In the genomic region with DNA sequence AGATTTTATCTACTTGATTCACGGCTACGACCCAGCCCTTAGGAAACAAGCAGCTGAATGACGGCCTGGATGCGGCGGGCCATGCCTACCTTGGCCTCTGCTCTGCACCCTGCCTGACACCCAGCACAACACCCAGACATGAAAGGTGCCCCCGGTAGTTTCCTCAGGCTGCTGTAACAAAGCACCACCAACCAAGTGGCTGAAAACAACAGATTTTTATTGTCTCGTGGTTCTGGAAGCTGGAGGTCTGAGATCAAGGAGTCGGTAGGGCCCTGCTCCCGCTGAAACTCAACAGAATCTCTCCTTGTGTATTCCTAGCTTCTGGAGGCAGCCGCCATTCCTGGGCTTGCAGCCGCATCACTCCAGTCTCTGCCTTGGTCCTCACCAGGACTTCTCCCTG, we compare ENCODE assay signal across 12 cellular contexts.
DNase-seq lines count a peak whose midpoint lies in the region; ATAC-seq and TF ChIP-seq lines count a peak whose summit lies in the region.
"Had no signal": no experiment of that assay in that cellular context is flagged by ENCODE, and none has a peak within 500 bp of the region (broad histone marks: within the 10 kb centered on the region; RNA-seq: fewer than 3 reads in every experiment).

No MANE protein-coding gene starts in this region.

- H3K4me1 Mint-ChIP-seq in CD14-positive monocyte (no peaks in the 10 kb centered on the region), T-helper 17 cell (peaks cover 13% of the 10 kb centered on the region)

- H3K4me3 ChIP-seq in esophagus muscularis mucosa, result no peak overlapping the region

- TF ChIP-seq CTCF in CD14-positive monocyte (IDR thresholded peaks at IDR 0.05) (no peak), esophagus muscularis mucosa (IDR thresholded peaks at IDR 0.05) (no peak)

- ATAC-seq in T-helper 17 cell, result no peak
- ATAC-seq: SK-N-SH treated with all-trans-retinoic acid at 6 μM for 48 hours had no signal

- peaks cover 56 to 94% (median 90%) of the 10 kb centered on the region in 4 donors for H3K4me1 ChIP-seq in esophagus muscularis mucosa

- H3K36me3 Mint-ChIP-seq in CD14-positive monocyte (no peaks in the 10 kb centered on the region), T-helper 17 cell (ENCODE audit: low read depth) (no peaks in the 10 kb centered on the region)

- H3K9me3 ChIP-seq in T-helper 17 cell (ENCODE audit: control insufficient read depth, low read length, poor library complexity, severe bottlenecking) (no peaks in the 10 kb centered on the region), esophagus muscularis mucosa (no peaks in the 10 kb centered on the region)

- no peaks in the 10 kb centered on the region for H3K27me3 ChIP-seq in esophagus muscularis mucosa

- intact Hi-C loops in CD14-positive monocyte (cut with micrococcal nuclease), result no loop called here
- intact Hi-C loops in esophagus muscularis mucosa (cut with DNase I), result no loop called here
- intact Hi-C loops in posterior vena cava (cut with DNase I), result loop anchor here in 1 of 2 donors (10.0 kb wide), 1 partner anchor 108 kb away; the partner anchor contains the start of gene ADCY5

- H3K27ac Mint-ChIP-seq in CD14-positive monocyte (no peak overlapping the region), T-helper 17 cell (peak overlapping the region; percentile 83)

- WGBS in esophagus muscularis mucosa, result 91% methylated on average over 11 of the region's 11 CpGs

- no peaks in the 10 kb centered on the region for H3K9me3 Mint-ChIP-seq in CD14-positive monocyte

- H3K4me3 Mint-ChIP-seq in CD14-positive monocyte (no peak overlapping the region), T-helper 17 cell (no peak overlapping the region)

- TF ChIP-seq POLR2A in esophagus muscularis mucosa (IDR thresholded peaks at IDR 0.05; ENCODE audit: low read depth), result no peak

- H3K36me3 ChIP-seq in esophagus muscularis mucosa, result no peaks in the 10 kb centered on the region

- no peak for TF ChIP-seq EP300 in esophagus muscularis mucosa (IDR thresholded peaks at IDR 0.05)

- peak overlapping the region; percentile 29 to 88 (median 60) for H3K27ac ChIP-seq in esophagus muscularis mucosa (replicated peaks in 1 of 4)
- H3K27ac ChIP-seq: C4-2B had no signal

- peak; percentile 17 for DNase-seq in CD14-positive monocyte (ENCODE audit: low spot score)
- no peak for DNase-seq in T-helper 17 cell
- no peak for DNase-seq in esophagus muscularis mucosa (ENCODE audit: extremely low spot score)
- DNase-seq in posterior vena cava (ENCODE audit: low spot score), result peak; percentile 58
- no peak for DNase-seq in RPMI8226
- no peak for DNase-seq in kidney glomerular epithelial cell (lab: John Stamatoyannopoulos, UW)
- no peak for DNase-seq in NCI-H128 (lab: John Stamatoyannopoulos, UW; ENCODE audit: unreplicated experiment)
- DNase-seq: ACHN, Kasumi-1, NCI-H446 had no signal

- peaks cover 2 to 8% (median 5%) of the 10 kb centered on the region in 3 donors for H3K27me3 Mint-ChIP-seq in CD14-positive monocyte (ENCODE audit: low read depth in 3 of 3)
- peaks cover 5% of the 10 kb centered on the region for H3K27me3 Mint-ChIP-seq in T-helper 17 cell

Comparison
In these comparisons a context has a peak if more than half of its experiments do, and no peak if none do; other contexts are left out.
1. DNase-seq: peak in CD14-positive monocyte (single experiment) and posterior vena cava (single experiment); none in T-helper 17 cell (0 of 3), esophagus muscularis mucosa (single experiment), RPMI8226 (single experiment), kidney glomerular epithelial cell (single experiment) and NCI-H128 (single experiment).